In genomic region chr19:34772697-34773554, GRCh38 we compare ENCODE assay signal across 1 cellular context.
TF ChIP-seq lines count a peak whose summit lies in the region.

TSS of gene ZNF599 (minus strand) at chr19:34773215. CDS start at chr19:34772841, 374 bp downstream.

TF ChIP-seq in HepG2, 621 proteins besides CTCF, POLR2A, EP300 and RAD21 (continued from another document and continues in another):
- no peak for TF ChIP-seq PAXIP1 (CRISPR knock-in tag; conservative IDR thresholded peaks at IDR 0.05)
- no peak for TF ChIP-seq ZNF503 (CRISPR knock-in tag; IDR thresholded peaks at IDR 0.05)
- TF ChIP-seq ATAD3A (CRISPR knock-in tag; IDR thresholded peaks at IDR 0.05) = no peak
- TF ChIP-seq ISX (CRISPR knock-in tag; conservative IDR thresholded peaks at IDR 0.05) = no peak
- TF ChIP-seq ELF3 (CRISPR knock-in tag; IDR thresholded peaks at IDR 0.05) = peak; percentile 77
- TF ChIP-seq MTA1 (CRISPR knock-in tag; IDR thresholded peaks at IDR 0.05; ENCODE audit: borderline replicate concordance) = no peak
- TF ChIP-seq POGK (CRISPR knock-in tag; conservative IDR thresholded peaks at IDR 0.05) = peak; percentile 77
- TF ChIP-seq RFX5 (IDR thresholded peaks at IDR 0.05; ENCODE audit: low read depth, low read length) = no peak
- TF ChIP-seq HHEX (CRISPR knock-in tag; IDR thresholded peaks at IDR 0.05) = no peak
- no peak for TF ChIP-seq ZNF441 (CRISPR knock-in tag; IDR thresholded peaks at IDR 0.05; ENCODE audit: borderline replicate concordance)
- no peak for TF ChIP-seq SRSF9 (IDR thresholded peaks at IDR 0.05; ENCODE audit: borderline replicate concordance, insufficient read depth, low read depth, low read length, poor library complexity, severe bottlenecking)
- peak; percentile 76 for TF ChIP-seq ZNF501 (CRISPR knock-in tag; IDR thresholded peaks at IDR 0.05)
- TF ChIP-seq ZNF737 (CRISPR knock-in tag; IDR thresholded peaks at IDR 0.05; ENCODE audit: borderline replicate concordance) = no peak
- TF ChIP-seq ETV6 (CRISPR knock-in tag; conservative IDR thresholded peaks at IDR 0.05) = no peak
- no peak for TF ChIP-seq MED8 (CRISPR knock-in tag; IDR thresholded peaks at IDR 0.05; ENCODE audit: insufficient replicate concordance)
- no peak for TF ChIP-seq ZNF841 (CRISPR knock-in tag; IDR thresholded peaks at IDR 0.05; ENCODE audit: borderline replicate concordance)
- no peak for TF ChIP-seq ZNF354B (CRISPR knock-in tag; IDR thresholded peaks at IDR 0.05)
- peak; percentile 99 for TF ChIP-seq GABPB1 (CRISPR knock-in tag; IDR thresholded peaks at IDR 0.05)
- peak; percentile 84 for TF ChIP-seq ZFX (CRISPR knock-in tag; IDR thresholded peaks at IDR 0.05; ENCODE audit: low read depth)
- TF ChIP-seq SNAPC4 (CRISPR knock-in tag; IDR thresholded peaks at IDR 0.05) = no peak
- no peak for TF ChIP-seq ZNF816 (CRISPR knock-in tag; IDR thresholded peaks at IDR 0.05; ENCODE audit: borderline replicate concordance)
- no peak for TF ChIP-seq TIGD3 (CRISPR knock-in tag; IDR thresholded peaks at IDR 0.05; ENCODE audit: borderline replicate concordance)
- TF ChIP-seq ZNF678 (CRISPR knock-in tag; IDR thresholded peaks at IDR 0.05) = no peak
- no peak for TF ChIP-seq TBX3 (IDR thresholded peaks at IDR 0.05; ENCODE audit: borderline replicate concordance)
- TF ChIP-seq ZGPAT (CRISPR knock-in tag; IDR thresholded peaks at IDR 0.05) = peak; percentile 49; the same call in 1 of the 2 replicates
- TF ChIP-seq NFKBIZ (CRISPR knock-in tag; IDR thresholded peaks at IDR 0.05) = no peak; the same call in 1 of the 2 replicates
- TF ChIP-seq DDIT3 (CRISPR knock-in tag; IDR thresholded peaks at IDR 0.05) = no peak
- peak; percentile 47; the same call in 1 of the 2 replicates for TF ChIP-seq ZNF691 (CRISPR knock-in tag; IDR thresholded peaks at IDR 0.05; ENCODE audit: borderline replicate concordance, low read depth)
- TF ChIP-seq GATAD2A (CRISPR knock-in tag; IDR thresholded peaks at IDR 0.05) = no peak; the same call in 1 of the 2 replicates
- TF ChIP-seq ZNF746 (CRISPR knock-in tag; IDR thresholded peaks at IDR 0.05) = no peak
- peak; percentile 97 for TF ChIP-seq ZNF143 (CRISPR knock-in tag; IDR thresholded peaks at IDR 0.05)
- no peak for TF ChIP-seq CERS6 (CRISPR knock-in tag; IDR thresholded peaks at IDR 0.05)
- peak; percentile 58; the same call in 1 of the 2 replicates for TF ChIP-seq ZNF224 (CRISPR knock-in tag; IDR thresholded peaks at IDR 0.05)
- no peak for TF ChIP-seq ZNF180 (CRISPR knock-in tag; IDR thresholded peaks at IDR 0.05; ENCODE audit: borderline replicate concordance, low read depth)
- peak; percentile 66 for TF ChIP-seq AGO1 (IDR thresholded peaks at IDR 0.05; ENCODE audit: low read depth, low read length, poor library complexity, severe bottlenecking)
- TF ChIP-seq ZNF121 (CRISPR knock-in tag; IDR thresholded peaks at IDR 0.05) = 0 out of 2 replicates have a peak, but pooled peaks have one; percentile 26
- no peak for TF ChIP-seq SNAPC5 (CRISPR knock-in tag; IDR thresholded peaks at IDR 0.05; ENCODE audit: borderline replicate concordance)
- TF ChIP-seq FOXA3 (CRISPR knock-in tag; IDR thresholded peaks at IDR 0.05) = peak; percentile 55
- no peak for TF ChIP-seq ZFP36 (IDR thresholded peaks at IDR 0.05; ENCODE audit: borderline replicate concordance, low read depth, low read length, partially characterized antibody)
- no peak for TF ChIP-seq ZNF740 (CRISPR knock-in tag; IDR thresholded peaks at IDR 0.05)
- TF ChIP-seq ZNF75D (CRISPR knock-in tag; IDR thresholded peaks at IDR 0.05; ENCODE audit: borderline replicate concordance) = no peak
- TF ChIP-seq ZNF83 (CRISPR knock-in tag; IDR thresholded peaks at IDR 0.05; ENCODE audit: borderline replicate concordance) = no peak
- 0 out of 2 replicates have a peak, but pooled peaks have one; percentile 22 for TF ChIP-seq MLX (CRISPR knock-in tag; IDR thresholded peaks at IDR 0.05)
- TF ChIP-seq ZNF337 (CRISPR knock-in tag; IDR thresholded peaks at IDR 0.05; ENCODE audit: borderline replicate concordance, low read depth) = no peak
